In genomic region chr9:130160862-130161470, GRCh38 we compare ENCODE assay signal across 1 cellular context.
TF ChIP-seq lines count a peak whose summit lies in the region.

No MANE protein-coding gene starts in this region.

TF ChIP-seq in HepG2, 621 proteins besides CTCF, POLR2A, EP300 and RAD21:
- TF ChIP-seq ZNF770 (CRISPR knock-in tag; IDR thresholded peaks at IDR 0.05) (peak; percentile 56), FIP1L1 (IDR thresholded peaks at IDR 0.05; ENCODE audit: borderline replicate concordance, insufficient read depth, low read depth, low read length) (no peak)
